In the genomic region with DNA sequence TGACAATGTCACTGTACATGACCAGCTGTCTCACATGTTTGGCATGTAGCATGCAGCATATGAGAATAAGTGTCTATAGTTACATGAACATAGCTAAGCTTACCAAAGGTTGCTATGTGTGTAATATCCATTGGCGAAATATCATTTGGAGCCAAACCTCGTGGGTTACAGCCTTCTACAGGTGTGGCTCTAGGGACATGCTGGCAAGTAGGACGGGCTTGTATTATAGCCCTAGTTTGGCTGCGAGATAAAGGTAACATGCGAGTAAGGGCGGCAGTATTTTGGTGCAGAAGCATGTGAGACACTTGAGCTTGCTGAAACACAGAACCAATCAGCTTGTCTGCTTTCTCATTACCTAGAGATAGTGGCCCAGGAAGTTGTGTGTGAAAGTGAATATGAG, we compare ENCODE assay signal across 16 cellular contexts.
"Had no signal": no experiment of that assay in that cellular context is flagged by ENCODE, and none has a peak within 500 bp of the region (broad histone marks: within the 10 kb centered on the region; RNA-seq: fewer than 3 reads in every experiment).

No MANE protein-coding gene starts in this region.

- H3K27ac Mint-ChIP-seq: activated CD4-positive, alpha-beta memory T cell treated with anti-CD3 and anti-CD28 coated beads for 36 hours; activated CD4-positive, alpha-beta T cell treated with anti-CD3 and anti-CD28 coated beads for 36 hours; activated naive CD4-positive, alpha-beta T cell treated with anti-CD3 and anti-CD28 coated beads, Interleukin-2, amount 50 U/mL, for 24 hours; activated T-cell treated with anti-CD3 and anti-CD28 coated beads, Interleukin-2, amount 50 U/mL, for 24 hours; natural killer cell; T-cell had no signal

- H3K27me3 ChIP-seq: adrenal gland, left lung, upper lobe of left lung had no signal

- DNase-seq: activated CD4-positive, alpha-beta memory T cell treated with anti-CD3 and anti-CD28 coated beads for 36 hours; activated CD4-positive, alpha-beta T cell treated with anti-CD3 and anti-CD28 coated beads for 36 hours; activated effector memory CD4-positive, alpha-beta T cell treated with Interleukin-2 at 50 U/mL for 16 hours; activated T-cell treated with anti-CD3 and anti-CD28 coated beads, Interleukin-2, amount 50 U/mL, for 24 hours; adrenal gland; left lung; natural killer cell; stimulated activated CD4-positive, alpha-beta T cell treated with anti-CD3 and anti-CD28 coated beads, Interleukin-4, amount 100 ng/mL, for 24 hours; stimulated activated naive CD4-positive, alpha-beta T cell treated with Interleukin-2 at 50 U/mL for 16 hours; substantia nigra; T-cell; T1000; WERI-Rb-1 had no signal

- H3K27ac ChIP-seq: adrenal gland, left lung, upper lobe of left lung, WERI-Rb-1 had no signal

- H3K27me3 Mint-ChIP-seq: activated CD4-positive, alpha-beta memory T cell treated with anti-CD3 and anti-CD28 coated beads for 36 hours; activated CD4-positive, alpha-beta T cell treated with anti-CD3 and anti-CD28 coated beads for 36 hours; activated naive CD4-positive, alpha-beta T cell treated with anti-CD3 and anti-CD28 coated beads, Interleukin-2, amount 50 U/mL, for 24 hours; activated T-cell treated with anti-CD3 and anti-CD28 coated beads, Interleukin-2, amount 50 U/mL, for 24 hours had no signal

- H3K9me3 Mint-ChIP-seq: activated naive CD4-positive, alpha-beta T cell treated with anti-CD3 and anti-CD28 coated beads, Interleukin-2, amount 50 U/mL, for 24 hours; activated T-cell treated with anti-CD3 and anti-CD28 coated beads, Interleukin-2, amount 50 U/mL, for 24 hours; natural killer cell had no signal

- H3K4me1 ChIP-seq: adrenal gland, upper lobe of left lung had no signal

- ATAC-seq: activated CD4-positive, alpha-beta T cell treated with anti-CD3 and anti-CD28 coated beads for 36 hours; esophagus mucosa; left lung; natural killer cell; T-cell had no signal

- H3K4me3 ChIP-seq: adrenal gland, left lung, upper lobe of left lung had no signal

- H3K4me1 Mint-ChIP-seq: activated CD4-positive, alpha-beta T cell treated with anti-CD3 and anti-CD28 coated beads for 36 hours; activated naive CD4-positive, alpha-beta T cell treated with anti-CD3 and anti-CD28 coated beads, Interleukin-2, amount 50 U/mL, for 24 hours; natural killer cell; T-cell had no signal

- H3K36me3 ChIP-seq: adrenal gland, left lung, upper lobe of left lung, WERI-Rb-1 had no signal

- H3K4me3 Mint-ChIP-seq: activated CD4-positive, alpha-beta memory T cell treated with anti-CD3 and anti-CD28 coated beads for 36 hours; activated CD4-positive, alpha-beta T cell treated with anti-CD3 and anti-CD28 coated beads for 36 hours; activated naive CD4-positive, alpha-beta T cell treated with anti-CD3 and anti-CD28 coated beads, Interleukin-2, amount 50 U/mL, for 24 hours; activated T-cell treated with anti-CD3 and anti-CD28 coated beads, Interleukin-2, amount 50 U/mL, for 24 hours; natural killer cell; T-cell had no signal

- H3K36me3 Mint-ChIP-seq: activated naive CD4-positive, alpha-beta T cell treated with anti-CD3 and anti-CD28 coated beads, Interleukin-2, amount 50 U/mL, for 24 hours; natural killer cell; T-cell had no signal

- H3K9me3 ChIP-seq: adrenal gland had no signal
